ENCODE assay signal across 23 cellular contexts in genomic region chrX:139091086-139091485, GRCh38.
"Had no signal": no experiment of that assay in that cellular context is flagged by ENCODE, and none has a peak within 500 bp of the region (broad histone marks: within the 10 kb centered on the region; RNA-seq: fewer than 3 reads in every experiment).

No MANE protein-coding gene starts in this region.

- H3K27me3 ChIP-seq: left lung, sigmoid colon, suprapubic skin, tibial nerve, uterus had no signal

- H3K4me3 ChIP-seq: left lung, lower lobe of right lung, pancreas, prostate gland, sigmoid colon, smooth muscle cell, suprapubic skin, tibial nerve, uterus had no signal

- ATAC-seq: left colon; left lung; lower lobe of right lung; naive thymus-derived CD8-positive, alpha-beta T cell; pancreas; right cardiac atrium; stimulated activated naive B cell treated with anti-CD40 and anti-IgM and Interleukin-4, amounts not matched to agents 10 μg/mL and 1 μg/mL and 100 μg/mL, for 72 hours had no signal

- DNase-seq: hypothalamus; immature natural killer cell; kidney; left colon; left lung; lower lobe of right lung; mammary epithelial cell; mesenchymal stem cell; naive thymus-derived CD8-positive, alpha-beta T cell; nucleus accumbens; pancreas; posterior cingulate gyrus; retina; right cardiac atrium; sigmoid colon; stimulated activated CD4-positive, alpha-beta T cell treated with anti-CD3 and anti-CD28 coated beads, Interleukin-2, amount 100 ng/mL, for 24 hours; stimulated activated CD4-positive, alpha-beta T cell treated with anti-CD3 and anti-CD28 coated beads, Interleukin-4, amount 100 ng/mL, for 1 hour; stimulated activated naive B cell treated with anti-CD40 and anti-IgM and Interleukin-4, amounts not matched to agents 10 μg/mL and 1 μg/mL and 100 μg/mL, for 72 hours; uterus had no signal

- H3K36me3 ChIP-seq: left lung, lower lobe of right lung, pancreas, prostate gland, sigmoid colon, suprapubic skin, tibial nerve, uterus had no signal

- H3K4me1 ChIP-seq: left lung, lower lobe of right lung, pancreas, prostate gland, sigmoid colon, suprapubic skin, tibial nerve, uterus had no signal

- H3K4me2 ChIP-seq: smooth muscle cell had no signal

- H3K9me3 ChIP-seq: left lung, lower lobe of right lung, pancreas, prostate gland, sigmoid colon, suprapubic skin, tibial nerve, uterus had no signal

- H3K27ac ChIP-seq: left lung, lower lobe of right lung, pancreas, prostate gland, sigmoid colon, suprapubic skin, tibial nerve, uterus had no signal
